1 cellular context compared by ENCODE assay signal in the genomic region with DNA sequence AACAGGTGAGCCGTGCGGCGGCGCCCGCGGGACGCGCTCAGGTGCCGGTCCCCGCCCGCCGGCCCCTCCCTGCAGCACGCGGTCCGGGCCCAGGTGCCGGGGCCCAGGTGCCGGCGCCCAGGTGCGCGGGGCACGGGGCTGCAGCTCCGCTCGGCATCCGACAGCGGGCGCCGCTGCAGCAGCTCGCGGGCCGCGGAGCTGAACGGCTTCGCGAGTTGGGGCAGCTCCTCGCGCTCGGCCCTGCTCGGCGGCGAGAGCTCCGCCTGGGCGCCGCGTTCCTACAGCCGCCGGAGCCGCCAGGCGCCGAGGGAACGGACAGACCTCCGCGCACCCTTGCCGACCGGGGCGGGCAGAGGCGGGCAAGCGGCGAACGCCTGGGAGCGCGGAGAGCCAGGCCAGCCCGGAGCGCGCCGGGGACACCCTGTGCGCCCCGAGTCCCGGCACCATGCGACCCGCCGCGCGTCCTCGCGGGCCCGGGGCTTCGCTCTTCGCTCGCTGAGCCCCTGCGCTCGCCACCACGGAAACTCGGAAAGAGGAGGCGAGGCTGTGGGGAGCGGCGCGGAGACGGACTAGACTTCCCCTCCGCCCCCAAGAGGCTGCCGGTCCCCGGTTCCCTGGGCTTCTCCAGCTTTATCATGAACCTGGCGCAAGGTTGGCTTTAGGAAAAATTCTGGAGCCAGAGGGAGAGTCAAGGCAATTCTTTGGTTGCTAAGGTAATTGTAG.
A peak's percentile ranks its signal among the peaks of the same experiment; 100 is the strongest.
TF ChIP-seq lines count a peak whose summit lies in the region.

A gene (plus strand): TSS at position 201 of the 723 bp plus-strand sequence.

TF ChIP-seq in GM12878, 131 proteins besides CTCF, POLR2A, EP300 and RAD21 (continued from another document):
- TF ChIP-seq, protein P1, sequence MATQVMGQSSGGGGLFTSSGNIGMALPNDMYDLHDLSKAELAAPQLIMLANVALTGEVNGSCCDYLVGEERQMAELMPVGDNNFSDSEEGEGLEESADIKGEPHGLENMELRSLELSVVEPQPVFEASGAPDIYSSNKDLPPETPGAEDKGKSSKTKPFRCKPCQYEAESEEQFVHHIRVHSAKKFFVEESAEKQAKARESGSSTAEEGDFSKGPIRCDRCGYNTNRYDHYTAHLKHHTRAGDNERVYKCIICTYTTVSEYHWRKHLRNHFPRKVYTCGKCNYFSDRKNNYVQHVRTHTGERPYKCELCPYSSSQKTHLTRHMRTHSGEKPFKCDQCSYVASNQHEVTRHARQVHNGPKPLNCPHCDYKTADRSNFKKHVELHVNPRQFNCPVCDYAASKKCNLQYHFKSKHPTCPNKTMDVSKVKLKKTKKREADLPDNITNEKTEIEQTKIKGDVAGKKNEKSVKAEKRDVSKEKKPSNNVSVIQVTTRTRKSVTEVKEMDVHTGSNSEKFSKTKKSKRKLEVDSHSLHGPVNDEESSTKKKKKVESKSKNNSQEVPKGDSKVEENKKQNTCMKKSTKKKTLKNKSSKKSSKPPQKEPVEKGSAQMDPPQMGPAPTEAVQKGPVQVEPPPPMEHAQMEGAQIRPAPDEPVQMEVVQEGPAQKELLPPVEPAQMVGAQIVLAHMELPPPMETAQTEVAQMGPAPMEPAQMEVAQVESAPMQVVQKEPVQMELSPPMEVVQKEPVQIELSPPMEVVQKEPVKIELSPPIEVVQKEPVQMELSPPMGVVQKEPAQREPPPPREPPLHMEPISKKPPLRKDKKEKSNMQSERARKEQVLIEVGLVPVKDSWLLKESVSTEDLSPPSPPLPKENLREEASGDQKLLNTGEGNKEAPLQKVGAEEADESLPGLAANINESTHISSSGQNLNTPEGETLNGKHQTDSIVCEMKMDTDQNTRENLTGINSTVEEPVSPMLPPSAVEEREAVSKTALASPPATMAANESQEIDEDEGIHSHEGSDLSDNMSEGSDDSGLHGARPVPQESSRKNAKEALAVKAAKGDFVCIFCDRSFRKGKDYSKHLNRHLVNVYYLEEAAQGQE (IDR thresholded peaks at IDR 0.05; ENCODE audit: low read depth, low read length) = no peak
- TF ChIP-seq BACH1 (IDR thresholded peaks at IDR 0.05; ENCODE audit: borderline replicate concordance) (peak; percentile 36; the same call in 1 of the 2 replicates), RELA (IDR thresholded peaks at IDR 0.05; ENCODE audit: borderline replicate concordance, partially characterized antibody) (no peak), PAX5 (IDR thresholded peaks at IDR 0.05; ENCODE audit: borderline replicate concordance, low read depth, low read length) (no peak; the same call in 1 of the 2 replicates), STAT1 (conservative IDR thresholded peaks at IDR 0.05) (no peak), SMARCA5 (IDR thresholded peaks at IDR 0.05) (peak; percentile 96), EGR1 (IDR thresholded peaks at IDR 0.05; ENCODE audit: borderline replicate concordance in 1 of 2, low read depth in 2 of 2, low read length in 2 of 2) (no peak), CHD4 (IDR thresholded peaks at IDR 0.05) (no peak), BRCA1 (IDR thresholded peaks at IDR 0.05; ENCODE audit: low read depth, low read length) (no peak), SMC3 (IDR thresholded peaks at IDR 0.05; ENCODE audit: borderline replicate concordance, low read length) (peak; percentile 38; the same call in 1 of the 2 replicates), RUNX3 (IDR thresholded peaks at IDR 0.05; ENCODE audit: low read length) (no peak), TCF12 (IDR thresholded peaks at IDR 0.05; ENCODE audit: low read depth, low read length) (peak; percentile 87), SMAD5 (IDR thresholded peaks at IDR 0.05; ENCODE audit: low read depth) (no peak), RCOR1 (conservative IDR thresholded peaks at IDR 0.05; ENCODE audit: low read depth, low read length) (no peak), HCFC1 (IDR thresholded peaks at IDR 0.05; ENCODE audit: low read length) (no peak), SREBF1 (IDR thresholded peaks at IDR 0.05; ENCODE audit: low read length) (no peak), ESRRA (IDR thresholded peaks at IDR 0.05; ENCODE audit: low read length) (no peak), RB1 (IDR thresholded peaks at IDR 0.05; ENCODE audit: borderline replicate concordance) (0 out of 2 replicates have a peak, but pooled peaks have one; percentile 42), HDAC2 (IDR thresholded peaks at IDR 0.05) (0 out of 2 replicates have a peak, but pooled peaks have one; percentile 55), ZZZ3 (IDR thresholded peaks at IDR 0.05; ENCODE audit: control insufficient read depth, insufficient read length, low read depth) (no peak), ETV6 (conservative IDR thresholded peaks at IDR 0.05 in 1 of 2, IDR thresholded peaks at IDR 0.05 in 1 of 2; ENCODE audit: borderline replicate concordance in 1 of 2, low read depth in 1 of 2) (0 out of 4 replicates have a peak, but pooled peaks of 1 of the 2 experiments have one; percentile 6), ZSCAN29 (IDR thresholded peaks at IDR 0.05) (no peak; the same call in 1 of the 2 replicates), TCF7 (IDR thresholded peaks at IDR 0.05; ENCODE audit: borderline replicate concordance) (no peak), RBBP5 (conservative IDR thresholded peaks at IDR 0.05) (no peak), SRF (IDR thresholded peaks at IDR 0.05; ENCODE audit: low read depth in 2 of 2, low read length in 2 of 2) (no peak)
- TF ChIP-seq, protein P2, sequence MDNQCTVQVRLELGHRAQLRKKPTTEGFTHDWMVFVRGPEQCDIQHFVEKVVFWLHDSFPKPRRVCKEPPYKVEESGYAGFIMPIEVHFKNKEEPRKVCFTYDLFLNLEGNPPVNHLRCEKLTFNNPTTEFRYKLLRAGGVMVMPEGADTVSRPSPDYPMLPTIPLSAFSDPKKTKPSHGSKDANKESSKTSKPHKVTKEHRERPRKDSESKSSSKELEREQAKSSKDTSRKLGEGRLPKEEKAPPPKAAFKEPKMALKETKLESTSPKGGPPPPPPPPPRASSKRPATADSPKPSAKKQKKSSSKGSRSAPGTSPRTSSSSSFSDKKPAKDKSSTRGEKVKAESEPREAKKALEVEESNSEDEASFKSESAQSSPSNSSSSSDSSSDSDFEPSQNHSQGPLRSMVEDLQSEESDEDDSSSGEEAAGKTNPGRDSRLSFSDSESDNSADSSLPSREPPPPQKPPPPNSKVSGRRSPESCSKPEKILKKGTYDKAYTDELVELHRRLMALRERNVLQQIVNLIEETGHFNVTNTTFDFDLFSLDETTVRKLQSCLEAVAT (IDR thresholded peaks at IDR 0.05) = no peak
- TF ChIP-seq, protein P3, sequence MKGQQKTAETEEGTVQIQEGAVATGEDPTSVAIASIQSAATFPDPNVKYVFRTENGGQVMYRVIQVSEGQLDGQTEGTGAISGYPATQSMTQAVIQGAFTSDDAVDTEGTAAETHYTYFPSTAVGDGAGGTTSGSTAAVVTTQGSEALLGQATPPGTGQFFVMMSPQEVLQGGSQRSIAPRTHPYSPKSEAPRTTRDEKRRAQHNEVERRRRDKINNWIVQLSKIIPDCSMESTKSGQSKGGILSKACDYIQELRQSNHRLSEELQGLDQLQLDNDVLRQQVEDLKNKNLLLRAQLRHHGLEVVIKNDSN (IDR thresholded peaks at IDR 0.05; ENCODE audit: borderline replicate concordance, extremely low read length, insufficient read depth, low read depth, low read length) = no peak
- TF ChIP-seq, protein P4, sequence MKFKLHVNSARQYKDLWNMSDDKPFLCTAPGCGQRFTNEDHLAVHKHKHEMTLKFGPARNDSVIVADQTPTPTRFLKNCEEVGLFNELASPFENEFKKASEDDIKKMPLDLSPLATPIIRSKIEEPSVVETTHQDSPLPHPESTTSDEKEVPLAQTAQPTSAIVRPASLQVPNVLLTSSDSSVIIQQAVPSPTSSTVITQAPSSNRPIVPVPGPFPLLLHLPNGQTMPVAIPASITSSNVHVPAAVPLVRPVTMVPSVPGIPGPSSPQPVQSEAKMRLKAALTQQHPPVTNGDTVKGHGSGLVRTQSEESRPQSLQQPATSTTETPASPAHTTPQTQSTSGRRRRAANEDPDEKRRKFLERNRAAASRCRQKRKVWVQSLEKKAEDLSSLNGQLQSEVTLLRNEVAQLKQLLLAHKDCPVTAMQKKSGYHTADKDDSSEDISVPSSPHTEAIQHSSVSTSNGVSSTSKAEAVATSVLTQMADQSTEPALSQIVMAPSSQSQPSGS (IDR thresholded peaks at IDR 0.05; ENCODE audit: low read length) = no peak
- TF ChIP-seq, protein P5, sequence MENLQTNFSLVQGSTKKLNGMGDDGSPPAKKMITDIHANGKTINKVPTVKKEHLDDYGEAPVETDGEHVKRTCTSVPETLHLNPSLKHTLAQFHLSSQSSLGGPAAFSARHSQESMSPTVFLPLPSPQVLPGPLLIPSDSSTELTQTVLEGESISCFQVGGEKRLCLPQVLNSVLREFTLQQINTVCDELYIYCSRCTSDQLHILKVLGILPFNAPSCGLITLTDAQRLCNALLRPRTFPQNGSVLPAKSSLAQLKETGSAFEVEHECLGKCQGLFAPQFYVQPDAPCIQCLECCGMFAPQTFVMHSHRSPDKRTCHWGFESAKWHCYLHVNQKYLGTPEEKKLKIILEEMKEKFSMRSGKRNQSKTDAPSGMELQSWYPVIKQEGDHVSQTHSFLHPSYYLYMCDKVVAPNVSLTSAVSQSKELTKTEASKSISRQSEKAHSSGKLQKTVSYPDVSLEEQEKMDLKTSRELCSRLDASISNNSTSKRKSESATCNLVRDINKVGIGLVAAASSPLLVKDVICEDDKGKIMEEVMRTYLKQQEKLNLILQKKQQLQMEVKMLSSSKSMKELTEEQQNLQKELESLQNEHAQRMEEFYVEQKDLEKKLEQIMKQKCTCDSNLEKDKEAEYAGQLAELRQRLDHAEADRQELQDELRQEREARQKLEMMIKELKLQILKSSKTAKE (IDR thresholded peaks at IDR 0.05; ENCODE audit: low read depth, poor library complexity, severe bottlenecking) = no peak
